In genomic region chr15:71807125-71807629, GRCh38 we compare ENCODE assay signal across 21 cellular contexts. TPM values are rescaled to one million over a fixed set of nuclear protein-coding genes. Genes with fewer than 3 reads are reported as not detected.
A peak's percentile ranks its signal among the peaks of the same experiment; 100 is the strongest.
DNase-seq lines count a peak whose midpoint lies in the region; ATAC-seq and TF ChIP-seq lines count a peak whose summit lies in the region.
"Had no signal": no experiment of that assay in that cellular context is flagged by ENCODE, and none has a peak within 500 bp of the region (broad histone marks: within the 10 kb centered on the region; RNA-seq: fewer than 3 reads in every experiment).

No MANE protein-coding gene starts in this region.

- peaks cover 22% of the 10 kb centered on the region for H3K4me1 ChIP-seq in ES-I3 (ENCODE audit: insufficient read depth, low read length)
- peaks cover 29% of the 10 kb centered on the region for H3K4me1 ChIP-seq in neural progenitor cell
- H3K4me1 ChIP-seq: thyroid gland had no signal

- H4K20me1 ChIP-seq in neural progenitor cell (ENCODE audit: low read depth) = peaks cover 6% of the 10 kb centered on the region

- H3K9ac ChIP-seq in ES-I3 (ENCODE audit: low read depth, low read length) = peak overlapping the region; percentile 34
- no peak overlapping the region for H3K9ac ChIP-seq in neural progenitor cell

- H3K9me3 Mint-ChIP-seq in neural progenitor cell = no peaks in the 10 kb centered on the region
- H3K9me3 Mint-ChIP-seq: activated T-cell treated with anti-CD3 and anti-CD28 coated beads, Interleukin-2, amount 50 U/mL, for 24 hours had no signal

- intact Hi-C loops in posterior vena cava (cut with DNase I) = loop anchor here in 1 of 2 donors (10.0 kb wide), 1 partner anchor 62 kb away; no protein-coding TSS in a partner anchor

- peaks cover 45% of the 10 kb centered on the region for H3K4me1 Mint-ChIP-seq in neural progenitor cell
- H3K4me1 Mint-ChIP-seq: activated CD4-positive, alpha-beta T cell treated with anti-CD3 and anti-CD28 coated beads for 36 hours had no signal

- DNase-seq in NCI-H82 treated with DMSO at 0.1 percent for 48 hours (lab: John Stamatoyannopoulos, UW; ENCODE audit: unreplicated experiment) (peak; percentile 83), glomerular visceral epithelial cell (ENCODE audit: extremely low spot score) (peak; percentile 66), neural progenitor cell (ENCODE audit: low spot score) (peak; percentile 80), posterior vena cava (ENCODE audit: low spot score) (no peak), OCI-M2 (lab: John Stamatoyannopoulos, UW; ENCODE audit: unreplicated experiment) (no peak)
- no peak for DNase-seq in activated CD4-positive, alpha-beta T cell treated with anti-CD3 and anti-CD28 coated beads, Interleukin-2, amount 50 U/mL, for 48 hours
- DNase-seq: activated CD4-positive, alpha-beta T cell treated with anti-CD3 and anti-CD28 coated beads for 36 hours; activated T-cell treated with anti-CD3 and anti-CD28 coated beads, Interleukin-2, amount 50 U/mL, for 24 hours; DMS79; hypothalamus; midbrain; NCI-H1417; stimulated activated CD4-positive, alpha-beta T cell treated with anti-CD3 and anti-CD28 coated beads, Interleukin-1b, Interleukin-23, amount 100 ng/mL, for 48 hours; stimulated activated CD8-positive, alpha-beta memory T cell treated with anti-CD3 and anti-CD28 coated beads, Interleukin-4, amount 100 ng/mL, for 48 hours; thyroid gland had no signal

- no peaks in the 10 kb centered on the region for H3K79me2 ChIP-seq in neural progenitor cell (ENCODE audit: low read depth)

- peak overlapping the region; percentile 90 for H2AFZ ChIP-seq in neural progenitor cell (replicated peaks)

- H3K36me3 ChIP-seq in ES-I3 (ENCODE audit: insufficient read depth, low read length) (no peaks in the 10 kb centered on the region), neural progenitor cell (no peaks in the 10 kb centered on the region)
- H3K36me3 ChIP-seq: thyroid gland had no signal

- peak overlapping the region; percentile 50 for H3K4me3 Mint-ChIP-seq in neural progenitor cell
- H3K4me3 Mint-ChIP-seq: activated CD4-positive, alpha-beta T cell treated with anti-CD3 and anti-CD28 coated beads for 36 hours; activated T-cell treated with anti-CD3 and anti-CD28 coated beads, Interleukin-2, amount 50 U/mL, for 24 hours; B cell had no signal

- H3K27ac Mint-ChIP-seq in neural progenitor cell = peak overlapping the region; percentile 95
- H3K27ac Mint-ChIP-seq: activated CD4-positive, alpha-beta T cell treated with anti-CD3 and anti-CD28 coated beads for 36 hours; activated T-cell treated with anti-CD3 and anti-CD28 coated beads, Interleukin-2, amount 50 U/mL, for 24 hours; B cell had no signal

- H3F3A ChIP-seq in neural progenitor cell (ENCODE audit: low read depth) = peaks cover 24% of the 10 kb centered on the region

- H3K36me3 Mint-ChIP-seq in neural progenitor cell = no peaks in the 10 kb centered on the region

- no peak for TF ChIP-seq CTCF in neural progenitor cell (IDR thresholded peaks at IDR 0.05)

- H3K27me3 ChIP-seq in neural progenitor cell = no peaks in the 10 kb centered on the region
- H3K27me3 ChIP-seq: thyroid gland had no signal

- H3K4me3 ChIP-seq in neural progenitor cell = peak overlapping the region; percentile 24
- H3K4me3 ChIP-seq: thyroid gland had no signal

- peak overlapping the region; percentile 72 for H3K4me2 ChIP-seq in neural progenitor cell

- peaks cover 9% of the 10 kb centered on the region for H3K27me3 Mint-ChIP-seq in neural progenitor cell (ENCODE audit: insufficient read depth, low read depth)

- H3K9me3 ChIP-seq in ES-I3 (ENCODE audit: control insufficient read depth, insufficient read depth, low read length) (0 out of 2 replicates have a peak, but pooled peaks cover under 1% of the 10 kb centered on the region), neural progenitor cell (ENCODE audit: low read depth) (no peaks in the 10 kb centered on the region)
- H3K9me3 ChIP-seq: thyroid gland had no signal

- H3K27ac ChIP-seq in neural progenitor cell = peak overlapping the region; percentile 43
- H3K27ac ChIP-seq: thyroid gland had no signal

- ATAC-seq in GM19395 (IDR thresholded peaks at IDR 0.05; ENCODE audit: unreplicated experiment) = no peak
- ATAC-seq: activated CD4-positive, alpha-beta T cell treated with anti-CD3 and anti-CD28 coated beads for 36 hours had no signal

RNA-seq across cellular contexts. Expression of gene NR2E3, which starts 3.2 kb away (rescaled TPM):
- total RNA-seq in neural progenitor cell (ENCODE audit: low replicate concordance) (0.28 TPM in 1 of 2 replicates, not detected in the other), posterior vena cava (under 1 TPM in 1 of 2 donors, not detected in 1; 0.19 TPM)
- total RNA-seq: activated CD4-positive, alpha-beta T cell treated with anti-CD3 and anti-CD28 coated beads for 36 hours; B cell; pulmonary artery endothelial cell; RPMI7951; T-helper 1 cell treated with Interleukin-12 subunit alpha and Interleukin-12 subunit beta and Interleukin-4 antibody, amounts not matched to agents 30 ng/mL and 1 ng/mL, for 36 hours had no signal

Comparison
In these comparisons a context has a peak if more than half of its experiments do, and no peak if none do; other contexts are left out.
1. DNase-seq: peak in NCI-H82 treated with DMSO at 0.1 percent for 48 hours (single experiment), glomerular visceral epithelial cell (single experiment) and neural progenitor cell (single experiment); none in activated CD4-positive, alpha-beta T cell treated with anti-CD3 and anti-CD28 coated beads, Interleukin-2, amount 50 U/mL, for 48 hours (0 of 2), posterior vena cava (single experiment) and OCI-M2 (single experiment).